18 cellular contexts compared by ENCODE assay signal in genomic region chr20:10077886-10078285, GRCh38.
"Had no signal": no experiment of that assay in that cellular context is flagged by ENCODE, and none has a peak within 500 bp of the region (broad histone marks: within the 10 kb centered on the region; RNA-seq: fewer than 3 reads in every experiment).

No MANE protein-coding gene starts in this region.

- H3K9me3 ChIP-seq: colonic mucosa, neutrophil had no signal

- H3K27me3 ChIP-seq: colonic mucosa, neutrophil had no signal

- H3K4me1 ChIP-seq: colonic mucosa had no signal

- DNase-seq: activated CD4-positive, alpha-beta memory T cell treated with anti-CD3 and anti-CD28 coated beads, Interleukin-2, amount 10 ng/mL, durations not matched to agents 7 days and 5 days; activated CD4-positive, alpha-beta T cell treated with anti-CD3 and anti-CD28 coated beads for 4 hours; activated gamma-delta T cell; activated T-cell treated with anti-CD3 and anti-CD28 coated beads, Interleukin-2, amount 50 U/mL, for 24 hours; central memory CD4-positive, alpha-beta T cell; colonic mucosa; kidney; left ventricle myocardium superior; mesenchymal stem cell; naive thymus-derived CD8-positive, alpha-beta T cell; posterior cingulate gyrus; retina; stimulated activated CD4-positive, alpha-beta T cell treated with anti-CD3 and anti-CD28 coated beads, Interleukin-4, amount 100 ng/mL, for 1 hour; stimulated activated naive B cell treated with anti-CD40 and anti-IgM and Interleukin-4, amounts not matched to agents 10 μg/mL and 1 μg/mL and 100 μg/mL, for 72 hours; substantia nigra; T-helper 2 cell had no signal

- H3K27ac ChIP-seq: colonic mucosa, neutrophil had no signal

- ATAC-seq: activated naive CD4-positive, alpha-beta T cell treated with anti-CD3 and anti-CD28 coated beads, Interleukin-2, amount 50 U/mL, for 72 hours; left ventricle myocardium superior; naive thymus-derived CD8-positive, alpha-beta T cell; stimulated activated naive B cell treated with anti-CD40 and anti-IgM and Interleukin-4, amounts not matched to agents 10 μg/mL and 1 μg/mL and 100 μg/mL, for 72 hours had no signal

- H3K36me3 ChIP-seq: colonic mucosa, neutrophil had no signal

- H3K4me3 ChIP-seq: colonic mucosa had no signal
